8 cellular contexts compared by ENCODE assay signal in genomic region chr14:54818201-54819133, GRCh38.
DNase-seq lines count a peak whose midpoint lies in the region; ATAC-seq, FAIRE-seq and TF ChIP-seq lines count a peak whose summit lies in the region.

No MANE protein-coding gene starts in this region.

- H3K36me3 ChIP-seq in endodermal cell (ENCODE audit: control insufficient read depth, insufficient read depth, low read length): no peaks in the 10 kb centered on the region
- no peaks in the 10 kb centered on the region for H3K36me3 ChIP-seq in stomach

- H3K4me1 Mint-ChIP-seq in endodermal cell: peaks cover 9% of the 10 kb centered on the region

- H3K4me3 ChIP-seq in endodermal cell (ENCODE audit: low read length) (no peak overlapping the region), retinal pigment epithelial cell (ENCODE audit: low read length) (no peak overlapping the region), stomach (no peak overlapping the region)

- no peaks in the 10 kb centered on the region for H3K4me1 ChIP-seq in endodermal cell (ENCODE audit: control insufficient read depth, insufficient read depth, low read length)
- peaks cover 0 to 4% (median 0%) of the 10 kb centered on the region in 4 donors for H3K4me1 ChIP-seq in stomach

- no peaks in the 10 kb centered on the region for H3K36me3 Mint-ChIP-seq in endodermal cell (ENCODE audit: low read depth)

- H3K4me3 Mint-ChIP-seq in endodermal cell: no peak overlapping the region

- H3K9ac ChIP-seq in endodermal cell (ENCODE audit: extremely low read depth, low read length, poor library complexity, severe bottlenecking): no peak overlapping the region

- peaks cover 1% of the 10 kb centered on the region for H3K9me3 Mint-ChIP-seq in endodermal cell

- FAIRE-seq in H54 (lab: Jason Lieb, UNC): peak; percentile 41

- H3K27me3 ChIP-seq in endodermal cell (ENCODE audit: control insufficient read depth, insufficient read depth, low read length, poor library complexity, severe bottlenecking) (peaks cover under 1% of the 10 kb centered on the region), stomach (no peaks in the 10 kb centered on the region)

- H3K27ac Mint-ChIP-seq in endodermal cell: peak overlapping the region; percentile 57

- WGBS in endodermal cell (ENCODE audit: insufficient coverage in 1 of 2, insufficient read length in 1 of 2), 2 experiments: 84% methylated on average over 8 to 14 of the region's 14 CpGs
- WGBS in stomach, 5 donors: 43 to 52% (median 48%) methylated on average over 14 of the region's 14 CpGs

- ATAC-seq in activated CD4-positive, CD25-positive, alpha-beta regulatory T cell treated with anti-CD3 and anti-CD28 coated beads, Interleukin-2, amount 50 U/mL, for 24 hours: no peak
- no peak for ATAC-seq in GM19351 (IDR thresholded peaks at IDR 0.05; ENCODE audit: unreplicated experiment)

- intact Hi-C loops in stomach (cut with DNase I; ENCODE audit: low total_unique reads): no loop called here

- TF ChIP-seq CTCF in endodermal cell (conservative IDR thresholded peaks at IDR 0.05) (no peak), retinal pigment epithelial cell (conservative IDR thresholded peaks at IDR 0.05; ENCODE audit: low read depth, low read length) (no peak), stomach (IDR thresholded peaks at IDR 0.05) (no peak)

- H3K27me3 Mint-ChIP-seq in endodermal cell (ENCODE audit: insufficient read depth): peaks cover under 1% of the 10 kb centered on the region

- H3K9me3 ChIP-seq in endodermal cell (ENCODE audit: control insufficient read depth, low read length): peaks cover 6% of the 10 kb centered on the region
- H3K9me3 ChIP-seq in stomach: peaks cover 0 to 7% (median 6%) of the 10 kb centered on the region in 4 donors

- TF ChIP-seq POLR2A in H54 (IDR thresholded peaks at IDR 0.05; ENCODE audit: low read depth, low read length) (no peak), stomach (IDR thresholded peaks at IDR 0.05) (no peak)

- TF ChIP-seq EP300 in stomach (IDR thresholded peaks at IDR 0.05): no peak

- H3K27ac ChIP-seq in endodermal cell (ENCODE audit: low read depth, low read length) (no peak overlapping the region), stomach (no peak overlapping the region)

- peak; percentile 33 for DNase-seq in H54 (ENCODE audit: insufficient read length, low spot score)
- peak; percentile 81 for DNase-seq in NCI-H226
- DNase-seq in endodermal cell: no peak
- peak; percentile 80 for DNase-seq in retinal pigment epithelial cell (ENCODE audit: low read depth)
- no peak for DNase-seq in ureter (ENCODE audit: low spot score)
- no peak for DNase-seq in stomach

Comparison
In these comparisons a context has a peak if more than half of its experiments do, and no peak if none do; other contexts are left out.
1. DNase-seq: peak in H54 (single experiment), NCI-H226 (single experiment) and retinal pigment epithelial cell (single experiment); none in endodermal cell (single experiment), ureter (single experiment) and stomach (single experiment).